In genomic region chr13:42602910-42603309, GRCh38 we compare ENCODE assay signal across 16 cellular contexts. TPM values are rescaled to one million over a fixed set of nuclear protein-coding genes. Genes with fewer than 3 reads are reported as not detected.
A peak's percentile ranks its signal among the peaks of the same experiment; 100 is the strongest.
DNase-seq lines count a peak whose midpoint lies in the region; ATAC-seq lines count a peak whose summit lies in the region.
"Had no signal": no experiment of that assay in that cellular context is flagged by ENCODE, and none has a peak within 500 bp of the region (broad histone marks: within the 10 kb centered on the region; RNA-seq: fewer than 3 reads in every experiment).

No MANE protein-coding gene starts in this region.

- H3K27ac Mint-ChIP-seq in naive thymus-derived CD4-positive, alpha-beta T cell = no peak overlapping the region

- H3K36me3 Mint-ChIP-seq in naive thymus-derived CD4-positive, alpha-beta T cell = no peaks in the 10 kb centered on the region

- H3K9me3 ChIP-seq in naive thymus-derived CD4-positive, alpha-beta T cell (ENCODE audit: control insufficient read depth in 2 of 3, low read length in 3 of 3) = no peaks in the 10 kb centered on the region
- H3K9me3 ChIP-seq: stomach had no signal

- peak; percentile 1 for DNase-seq in EH (ENCODE audit: low read depth)
- DNase-seq in T-helper 1 cell = no peak
- DNase-seq in effector CD8-positive, alpha-beta T cell (lab: John Stamatoyannopoulos, UW) = no peak
- no peak for DNase-seq in naive thymus-derived CD4-positive, alpha-beta T cell
- DNase-seq in NCI-H146 treated with DMSO at 0.1 percent for 48 hours (lab: John Stamatoyannopoulos, UW; ENCODE audit: unreplicated experiment) = no peak
- DNase-seq: activated CD4-positive, alpha-beta T cell treated with anti-CD3 and anti-CD28 coated beads, Interleukin-2, amount 50 U/mL, for 1 hour; activated gamma-delta T cell treated with Interleukin-2 at 50 U/mL for 16 hours; NCI-H510A treated with DMSO at 0.1 percent for 48 hours; stomach had no signal

- no peak overlapping the region for H3K27ac ChIP-seq in naive thymus-derived CD4-positive, alpha-beta T cell (ENCODE audit: low read depth, low read length)
- H3K27ac ChIP-seq: epithelial cell of prostate, parathyroid adenoma, stomach had no signal

- POLR2A ChIA-PET in naive thymus-derived CD4-positive, alpha-beta T cell (lab: Charles Lee) = no interaction called here

- ATAC-seq in GM19043 (IDR thresholded peaks at IDR 0.05; ENCODE audit: low read depth, unreplicated experiment) (peak; percentile 79), HG02610 (IDR thresholded peaks at IDR 0.05; ENCODE audit: unreplicated experiment) (peak; percentile 54), HG03442 (IDR thresholded peaks at IDR 0.05; ENCODE audit: unreplicated experiment) (peak; percentile 81)
- ATAC-seq in naive thymus-derived CD4-positive, alpha-beta T cell = no peak

- H3K27me3 ChIP-seq in naive thymus-derived CD4-positive, alpha-beta T cell (ENCODE audit: control insufficient read depth in 2 of 2, insufficient read depth in 2 of 2, low read length in 2 of 2) = no peaks in the 10 kb centered on the region
- H3K27me3 ChIP-seq: stomach had no signal

- no peak overlapping the region for H3K4me3 ChIP-seq in naive thymus-derived CD4-positive, alpha-beta T cell (ENCODE audit: low read length)
- H3K4me3 ChIP-seq: stomach had no signal

- no peaks in the 10 kb centered on the region for H3K36me3 ChIP-seq in naive thymus-derived CD4-positive, alpha-beta T cell (ENCODE audit: control insufficient read depth in 2 of 3, insufficient read depth in 3 of 3, low read length in 3 of 3)
- H3K36me3 ChIP-seq: stomach had no signal

- peaks cover 0 to 8% (median under 1%) of the 10 kb centered on the region in 5 donors for H3K27me3 Mint-ChIP-seq in naive thymus-derived CD4-positive, alpha-beta T cell

- no peaks in the 10 kb centered on the region for H3K9me3 Mint-ChIP-seq in naive thymus-derived CD4-positive, alpha-beta T cell

- no peaks in the 10 kb centered on the region for H3K4me1 ChIP-seq in naive thymus-derived CD4-positive, alpha-beta T cell (ENCODE audit: control insufficient read depth in 2 of 2, insufficient read depth in 2 of 2, low read length in 2 of 2)
- H3K4me1 ChIP-seq: parathyroid adenoma had no signal

- CTCF ChIA-PET in naive thymus-derived CD4-positive, alpha-beta T cell (lab: Charles Lee) = no interaction called here

- intact Hi-C loops in naive thymus-derived CD4-positive, alpha-beta T cell (cut with micrococcal nuclease) = no loop called here

- H3K4me3 Mint-ChIP-seq in naive thymus-derived CD4-positive, alpha-beta T cell = no peak overlapping the region

- H3K4me1 Mint-ChIP-seq in naive thymus-derived CD4-positive, alpha-beta T cell = peaks cover 0 to 5% (median 0%) of the 10 kb centered on the region in 7 donors

RNA-seq across cellular contexts. Expression of gene TNFSF11, which starts 29.0 kb away (rescaled TPM):
- under 1 TPM in 2 of 5 experiments, not detected in 3; 0.13 to 0.44 TPM for total RNA-seq in naive thymus-derived CD4-positive, alpha-beta T cell
- polyA plus RNA-seq in naive thymus-derived CD4-positive, alpha-beta T cell = not detected
- total RNA-seq: A673, mesenteric fat pad had no signal
